In genomic region chr10:110833941-110834621, GRCh38 we compare ENCODE assay signal across 1 cellular context.
A peak's percentile ranks its signal among the peaks of the same experiment; 100 is the strongest.
TF ChIP-seq lines count a peak whose summit lies in the region.

No MANE protein-coding gene starts in this region.

TF ChIP-seq in HepG2, 621 proteins besides CTCF, POLR2A, EP300 and RAD21 (continued from another document):
- TF ChIP-seq ZNF318 (CRISPR knock-in tag; IDR thresholded peaks at IDR 0.05) (no peak), NAIF1 (CRISPR knock-in tag; IDR thresholded peaks at IDR 0.05; ENCODE audit: borderline replicate concordance) (no peak), KMT2B (CRISPR knock-in tag; IDR thresholded peaks at IDR 0.05) (no peak), TCF12 (IDR thresholded peaks at IDR 0.05) (no peak), TCF12 (CRISPR knock-in tag; IDR thresholded peaks at IDR 0.05) (no peak), ZFP36 (IDR thresholded peaks at IDR 0.05; ENCODE audit: borderline replicate concordance, low read depth, low read length, partially characterized antibody) (no peak), RCOR2 (CRISPR knock-in tag; IDR thresholded peaks at IDR 0.05) (peak; percentile 56; the same call in 1 of the 2 replicates), ZMYM3 (CRISPR knock-in tag; IDR thresholded peaks at IDR 0.05) (peak; percentile 92), ZKSCAN1 (IDR thresholded peaks at IDR 0.05; ENCODE audit: low read length) (no peak), ZNF687 (CRISPR knock-in tag; IDR thresholded peaks at IDR 0.05) (peak; percentile 61), ARNT2 (CRISPR knock-in tag; IDR thresholded peaks at IDR 0.05; ENCODE audit: low read depth) (no peak), ZNF512B (CRISPR knock-in tag; IDR thresholded peaks at IDR 0.05; ENCODE audit: borderline replicate concordance) (no peak), BATF2 (CRISPR knock-in tag; IDR thresholded peaks at IDR 0.05) (no peak), TARDBP (CRISPR knock-in tag; IDR thresholded peaks at IDR 0.05) (no peak), MIXL1 (CRISPR knock-in tag; IDR thresholded peaks at IDR 0.05) (no peak), SATB2 (CRISPR knock-in tag; IDR thresholded peaks at IDR 0.05) (no peak), ZNF770 (CRISPR knock-in tag; IDR thresholded peaks at IDR 0.05) (no peak), ZSCAN21 (CRISPR knock-in tag; IDR thresholded peaks at IDR 0.05; ENCODE audit: borderline replicate concordance) (0 out of 2 replicates have a peak, but pooled peaks have one; percentile 33)
